1 cellular context compared by ENCODE assay signal in genomic region chr19:32101206-32101605, GRCh38.
TF ChIP-seq lines count a peak whose summit lies in the region.

No MANE protein-coding gene starts in this region.

TF ChIP-seq in HepG2, 621 proteins besides CTCF, POLR2A, EP300 and RAD21 (continued from another document):
- TF ChIP-seq HOMEZ (CRISPR knock-in tag; IDR thresholded peaks at IDR 0.05; ENCODE audit: low read depth) (no peak), JUNB (CRISPR knock-in tag; IDR thresholded peaks at IDR 0.05; ENCODE audit: borderline replicate concordance) (no peak), SP140L (CRISPR knock-in tag; IDR thresholded peaks at IDR 0.05; ENCODE audit: borderline replicate concordance) (no peak), ZNF343 (CRISPR knock-in tag; IDR thresholded peaks at IDR 0.05) (no peak), HNRNPLL (IDR thresholded peaks at IDR 0.05; ENCODE audit: low read depth, low read length, poor library complexity, severe bottlenecking) (no peak), ZKSCAN1 (IDR thresholded peaks at IDR 0.05; ENCODE audit: low read length) (no peak), RXRA (CRISPR knock-in tag; IDR thresholded peaks at IDR 0.05) (no peak), LRRFIP1 (CRISPR knock-in tag; conservative IDR thresholded peaks at IDR 0.05) (no peak), ZNF598 (CRISPR knock-in tag; IDR thresholded peaks at IDR 0.05; ENCODE audit: borderline replicate concordance) (no peak), ZNF670 (CRISPR knock-in tag; IDR thresholded peaks at IDR 0.05; ENCODE audit: borderline replicate concordance) (no peak), ZNF318 (CRISPR knock-in tag; IDR thresholded peaks at IDR 0.05) (no peak), DZIP1 (CRISPR knock-in tag; IDR thresholded peaks at IDR 0.05) (no peak), ZNF274 (CRISPR knock-in tag; IDR thresholded peaks at IDR 0.05) (no peak), HOXA9 (CRISPR knock-in tag; IDR thresholded peaks at IDR 0.05; ENCODE audit: borderline replicate concordance) (no peak), NFE2L1 (CRISPR knock-in tag; IDR thresholded peaks at IDR 0.05; ENCODE audit: borderline replicate concordance) (no peak), ISL2 (CRISPR knock-in tag; IDR thresholded peaks at IDR 0.05) (no peak), PRPF4 (IDR thresholded peaks at IDR 0.05; ENCODE audit: low read depth, low read length, poor library complexity, severe bottlenecking) (no peak)
